Comparison of ENCODE assay signal across 7 cellular contexts in the genomic region with DNA sequence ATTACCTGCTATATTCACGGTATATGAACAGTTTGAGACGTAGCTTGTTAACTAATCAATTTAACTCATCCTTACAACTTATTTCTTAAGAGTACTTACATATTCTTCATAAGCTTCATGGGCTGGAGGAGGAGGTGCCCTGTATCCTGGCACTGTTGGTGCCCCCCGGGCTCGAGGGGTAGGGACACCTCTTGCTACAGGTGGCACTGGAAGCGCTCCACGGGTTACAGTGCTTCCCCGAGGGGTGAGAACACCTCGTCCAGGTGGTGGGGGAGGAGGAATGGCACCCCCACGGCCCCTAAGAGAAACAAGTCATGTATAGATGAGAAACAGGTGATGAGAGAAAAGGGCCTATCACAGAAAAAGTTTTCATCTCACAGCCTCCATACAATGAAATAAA.
"Had no signal": no experiment of that assay in that cellular context is flagged by ENCODE, and none has a peak within 500 bp of the region (broad histone marks: within the 10 kb centered on the region; RNA-seq: fewer than 3 reads in every experiment).

No MANE protein-coding gene starts in this region.

- FAIRE-seq: H1, H54, HTR-8/SVneo had no signal

- H3K4me3 ChIP-seq: GM23338 had no signal

- DNase-seq: H9, HCEC 1CT, KBM-7 had no signal

- ATAC-seq: GM23338 had no signal

- H3K4me2 ChIP-seq: GM23338 had no signal

- H2AFZ ChIP-seq: GM23338 had no signal
